In the genomic region with DNA sequence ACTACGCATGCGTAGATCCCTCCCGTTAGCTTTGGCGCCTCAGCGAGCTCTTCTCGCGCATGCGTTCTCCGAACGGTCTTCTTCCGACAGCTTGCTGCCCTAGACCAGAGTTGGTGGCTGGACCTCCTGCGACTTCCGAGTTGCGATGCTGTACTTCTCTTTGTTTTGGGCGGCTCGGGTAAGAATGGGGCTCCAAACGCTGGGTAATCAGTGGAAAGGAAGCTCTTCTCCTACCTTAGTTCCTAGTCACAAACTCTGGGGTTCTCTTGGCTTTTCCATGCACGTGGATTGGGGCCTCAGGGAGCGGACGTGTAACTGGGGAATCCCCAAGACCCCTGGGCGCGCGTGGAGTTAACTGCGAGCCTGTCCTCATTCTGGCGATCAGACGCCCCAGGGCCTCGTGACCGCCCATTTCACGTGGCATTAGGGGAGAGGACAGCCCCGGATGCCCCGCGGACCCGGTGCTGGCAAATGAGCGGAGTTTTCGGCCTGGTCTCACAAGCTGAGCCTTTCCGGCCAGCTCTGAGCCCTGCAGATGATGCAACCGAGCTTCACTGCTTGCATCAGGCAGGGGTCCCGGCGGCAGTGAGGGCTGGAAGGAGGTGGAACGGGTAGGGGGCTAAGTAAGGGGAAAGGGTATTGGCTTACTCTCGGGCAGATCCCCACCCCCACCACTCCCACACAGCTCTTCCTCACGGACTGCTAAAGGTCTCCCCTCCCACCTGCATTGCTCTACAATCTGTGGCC, we compare ENCODE assay signal across 1 cellular context.
A peak's percentile ranks its signal among the peaks of the same experiment; 100 is the strongest.
TF ChIP-seq lines count a peak whose summit lies in the region.

Gene SHMT2 (plus strand): TSS at position 78 of the 747 bp plus-strand sequence. CDS start 68 bp downstream, at position 146.

TF ChIP-seq in HepG2, 621 proteins besides CTCF, POLR2A, EP300 and RAD21 (continued from another document and continues in another):
- TF ChIP-seq DNMT1 (CRISPR knock-in tag; IDR thresholded peaks at IDR 0.05) (no peak), TRIM24 (CRISPR knock-in tag; IDR thresholded peaks at IDR 0.05) (no peak), ZNF280B (CRISPR knock-in tag; IDR thresholded peaks at IDR 0.05; ENCODE audit: borderline replicate concordance) (peak; percentile 12; the same call in 1 of the 2 replicates), MED8 (CRISPR knock-in tag; IDR thresholded peaks at IDR 0.05; ENCODE audit: insufficient replicate concordance) (no peak), ZNF670 (CRISPR knock-in tag; IDR thresholded peaks at IDR 0.05; ENCODE audit: borderline replicate concordance) (peak; percentile 80; the same call in 1 of the 2 replicates), FOXP1 (IDR thresholded peaks at IDR 0.05) (no peak), FOXP1 (CRISPR knock-in tag; IDR thresholded peaks at IDR 0.05) (no peak), MLLT10 (CRISPR knock-in tag; IDR thresholded peaks at IDR 0.05) (no peak), RNF219 (CRISPR knock-in tag; IDR thresholded peaks at IDR 0.05) (no peak), HNRNPH1 (optimal IDR thresholded peaks at IDR 0.05; ENCODE audit: low read depth, low read length) (no peak), RFX3 (CRISPR knock-in tag; IDR thresholded peaks at IDR 0.05) (no peak), PLSCR1 (CRISPR knock-in tag; IDR thresholded peaks at IDR 0.05; ENCODE audit: borderline replicate concordance) (no peak), NR2F1 (CRISPR knock-in tag; IDR thresholded peaks at IDR 0.05) (no peak), CCAR2 (optimal IDR thresholded peaks at IDR 0.05; ENCODE audit: low read depth, low read length) (no peak), MYC (CRISPR knock-in tag; IDR thresholded peaks at IDR 0.05; ENCODE audit: borderline replicate concordance) (peak; percentile 75), ZNF30 (CRISPR knock-in tag; IDR thresholded peaks at IDR 0.05) (no peak), ZNF232 (CRISPR knock-in tag; IDR thresholded peaks at IDR 0.05; ENCODE audit: borderline replicate concordance) (peak; percentile 64; the same call in 1 of the 2 replicates), PPARG (CRISPR knock-in tag; conservative IDR thresholded peaks at IDR 0.05) (no peak), ARID5B (CRISPR knock-in tag; IDR thresholded peaks at IDR 0.05) (0 out of 2 replicates have a peak, but pooled peaks have one; percentile 19), LCORL (IDR thresholded peaks at IDR 0.05) (no peak), LCORL (CRISPR knock-in tag; IDR thresholded peaks at IDR 0.05) (no peak), KDM2A (CRISPR knock-in tag; IDR thresholded peaks at IDR 0.05; ENCODE audit: borderline replicate concordance, low read depth) (peak; percentile 82), ZBTB7B (CRISPR knock-in tag; IDR thresholded peaks at IDR 0.05) (peak; percentile 33; the same call in 1 of the 2 replicates), ZNF747 (CRISPR knock-in tag; IDR thresholded peaks at IDR 0.05; ENCODE audit: borderline replicate concordance) (no peak), RFX5 (IDR thresholded peaks at IDR 0.05; ENCODE audit: low read depth, low read length) (no peak), DDIT3 (CRISPR knock-in tag; IDR thresholded peaks at IDR 0.05) (no peak), ZNF569 (CRISPR knock-in tag; IDR thresholded peaks at IDR 0.05; ENCODE audit: borderline replicate concordance) (no peak), SALL2 (CRISPR knock-in tag; IDR thresholded peaks at IDR 0.05) (peak; percentile 54; the same call in 1 of the 2 replicates), TBX3 (IDR thresholded peaks at IDR 0.05; ENCODE audit: borderline replicate concordance) (no peak), HOXA3 (CRISPR knock-in tag; IDR thresholded peaks at IDR 0.05) (peak; percentile 63), ZNF644 (CRISPR knock-in tag; IDR thresholded peaks at IDR 0.05; ENCODE audit: low read depth) (no peak), SP1 (IDR thresholded peaks at IDR 0.05) (no peak), SP1 (CRISPR knock-in tag; IDR thresholded peaks at IDR 0.05) (no peak), NFE2L1 (CRISPR knock-in tag; IDR thresholded peaks at IDR 0.05; ENCODE audit: borderline replicate concordance) (no peak), PAX8 (CRISPR knock-in tag; IDR thresholded peaks at IDR 0.05; ENCODE audit: borderline replicate concordance) (0 out of 2 replicates have a peak, but pooled peaks have one; percentile 19), ZNF879 (CRISPR knock-in tag; IDR thresholded peaks at IDR 0.05) (no peak), ZNF12 (CRISPR knock-in tag; IDR thresholded peaks at IDR 0.05) (no peak; the same call in 1 of the 2 replicates), ZNF543 (CRISPR knock-in tag; IDR thresholded peaks at IDR 0.05) (no peak), ZNF605 (CRISPR knock-in tag; IDR thresholded peaks at IDR 0.05) (peak; percentile 18), ARNT2 (CRISPR knock-in tag; IDR thresholded peaks at IDR 0.05; ENCODE audit: low read depth) (peak; percentile 90)
- TF ChIP-seq, protein P1, sequence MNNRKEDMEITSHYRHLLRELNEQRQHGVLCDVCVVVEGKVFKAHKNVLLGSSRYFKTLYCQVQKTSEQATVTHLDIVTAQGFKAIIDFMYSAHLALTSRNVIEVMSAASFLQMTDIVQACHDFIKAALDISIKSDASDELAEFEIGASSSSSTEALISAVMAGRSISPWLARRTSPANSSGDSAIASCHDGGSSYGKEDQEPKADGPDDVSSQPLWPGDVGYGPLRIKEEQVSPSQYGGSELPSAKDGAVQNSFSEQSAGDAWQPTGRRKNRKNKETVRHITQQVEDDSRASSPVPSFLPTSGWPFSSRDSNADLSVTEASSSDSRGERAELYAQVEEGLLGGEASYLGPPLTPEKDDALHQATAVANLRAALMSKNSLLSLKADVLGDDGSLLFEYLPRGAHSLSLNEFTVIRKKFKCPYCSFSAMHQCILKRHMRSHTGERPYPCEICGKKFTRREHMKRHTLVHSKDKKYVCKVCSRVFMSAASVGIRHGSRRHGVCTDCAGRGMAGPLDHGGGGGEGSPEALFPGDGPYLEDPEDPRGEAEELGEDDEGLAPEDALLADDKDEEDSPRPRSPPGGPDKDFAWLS (CRISPR knock-in tag; IDR thresholded peaks at IDR 0.05; ENCODE audit: borderline replicate concordance) = no peak
- TF ChIP-seq, protein P2, sequence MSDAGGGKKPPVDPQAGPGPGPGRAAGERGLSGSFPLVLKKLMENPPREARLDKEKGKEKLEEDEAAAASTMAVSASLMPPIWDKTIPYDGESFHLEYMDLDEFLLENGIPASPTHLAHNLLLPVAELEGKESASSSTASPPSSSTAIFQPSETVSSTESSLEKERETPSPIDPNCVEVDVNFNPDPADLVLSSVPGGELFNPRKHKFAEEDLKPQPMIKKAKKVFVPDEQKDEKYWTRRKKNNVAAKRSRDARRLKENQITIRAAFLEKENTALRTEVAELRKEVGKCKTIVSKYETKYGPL (CRISPR knock-in tag; IDR thresholded peaks at IDR 0.05) = no peak
- TF ChIP-seq, protein P3, sequence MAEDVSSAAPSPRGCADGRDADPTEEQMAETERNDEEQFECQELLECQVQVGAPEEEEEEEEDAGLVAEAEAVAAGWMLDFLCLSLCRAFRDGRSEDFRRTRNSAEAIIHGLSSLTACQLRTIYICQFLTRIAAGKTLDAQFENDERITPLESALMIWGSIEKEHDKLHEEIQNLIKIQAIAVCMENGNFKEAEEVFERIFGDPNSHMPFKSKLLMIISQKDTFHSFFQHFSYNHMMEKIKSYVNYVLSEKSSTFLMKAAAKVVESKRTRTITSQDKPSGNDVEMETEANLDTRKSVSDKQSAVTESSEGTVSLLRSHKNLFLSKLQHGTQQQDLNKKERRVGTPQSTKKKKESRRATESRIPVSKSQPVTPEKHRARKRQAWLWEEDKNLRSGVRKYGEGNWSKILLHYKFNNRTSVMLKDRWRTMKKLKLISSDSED (CRISPR knock-in tag; IDR thresholded peaks at IDR 0.05) = no peak
- TF ChIP-seq, protein P4, sequence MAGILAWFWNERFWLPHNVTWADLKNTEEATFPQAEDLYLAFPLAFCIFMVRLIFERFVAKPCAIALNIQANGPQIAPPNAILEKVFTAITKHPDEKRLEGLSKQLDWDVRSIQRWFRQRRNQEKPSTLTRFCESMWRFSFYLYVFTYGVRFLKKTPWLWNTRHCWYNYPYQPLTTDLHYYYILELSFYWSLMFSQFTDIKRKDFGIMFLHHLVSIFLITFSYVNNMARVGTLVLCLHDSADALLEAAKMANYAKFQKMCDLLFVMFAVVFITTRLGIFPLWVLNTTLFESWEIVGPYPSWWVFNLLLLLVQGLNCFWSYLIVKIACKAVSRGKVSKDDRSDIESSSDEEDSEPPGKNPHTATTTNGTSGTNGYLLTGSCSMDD (CRISPR knock-in tag; IDR thresholded peaks at IDR 0.05) = no peak
- TF ChIP-seq, protein P5, sequence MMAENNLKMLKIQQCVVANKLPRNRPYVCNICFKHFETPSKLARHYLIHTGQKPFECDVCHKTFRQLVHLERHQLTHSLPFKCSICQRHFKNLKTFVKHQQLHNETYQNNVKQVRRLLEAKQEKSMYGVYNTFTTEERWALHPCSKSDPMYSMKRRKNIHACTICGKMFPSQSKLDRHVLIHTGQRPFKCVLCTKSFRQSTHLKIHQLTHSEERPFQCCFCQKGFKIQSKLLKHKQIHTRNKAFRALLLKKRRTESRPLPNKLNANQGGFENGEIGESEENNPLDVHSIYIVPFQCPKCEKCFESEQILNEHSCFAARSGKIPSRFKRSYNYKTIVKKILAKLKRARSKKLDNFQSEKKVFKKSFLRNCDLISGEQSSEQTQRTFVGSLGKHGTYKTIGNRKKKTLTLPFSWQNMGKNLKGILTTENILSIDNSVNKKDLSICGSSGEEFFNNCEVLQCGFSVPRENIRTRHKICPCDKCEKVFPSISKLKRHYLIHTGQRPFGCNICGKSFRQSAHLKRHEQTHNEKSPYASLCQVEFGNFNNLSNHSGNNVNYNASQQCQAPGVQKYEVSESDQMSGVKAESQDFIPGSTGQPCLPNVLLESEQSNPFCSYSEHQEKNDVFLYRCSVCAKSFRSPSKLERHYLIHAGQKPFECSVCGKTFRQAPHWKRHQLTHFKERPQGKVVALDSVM (CRISPR knock-in tag; IDR thresholded peaks at IDR 0.05) = 0 out of 2 replicates have a peak, but pooled peaks have one; percentile 26
